In the genomic region with DNA sequence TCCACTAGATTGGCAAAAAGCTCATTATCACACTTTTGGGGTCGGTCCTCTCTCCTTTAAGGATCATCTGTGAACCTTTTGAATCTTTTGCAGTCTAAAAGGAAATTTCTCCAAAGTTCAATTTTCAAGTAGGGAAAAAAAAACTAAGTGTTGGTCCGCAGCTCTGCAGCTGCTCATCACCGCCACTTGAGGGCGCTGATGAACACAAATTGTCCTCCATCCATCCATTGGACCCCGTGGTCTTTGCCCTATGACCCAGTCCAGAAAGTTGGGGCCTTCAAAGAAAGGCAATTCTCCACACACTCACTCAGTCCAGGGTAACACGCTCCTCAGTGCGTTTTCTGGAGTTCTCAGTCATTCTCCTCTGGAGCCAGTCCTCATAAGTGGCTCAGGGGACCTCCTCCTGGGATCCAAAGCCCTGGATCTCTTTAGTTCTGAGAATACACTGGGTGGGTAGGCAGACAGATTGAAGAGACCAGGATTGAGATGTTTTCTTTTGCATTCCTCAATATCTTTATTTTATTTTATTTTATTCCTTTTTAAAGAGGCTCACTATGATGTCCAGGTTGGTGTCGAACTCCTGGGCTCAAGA, we compare ENCODE assay signal across 1 cellular context.
TF ChIP-seq lines count a peak whose summit lies in the region.

No MANE protein-coding gene starts in this region.

TF ChIP-seq in K562, 482 proteins besides CTCF, POLR2A, EP300 and RAD21 (continued from another document):
- TF ChIP-seq, protein P1, sequence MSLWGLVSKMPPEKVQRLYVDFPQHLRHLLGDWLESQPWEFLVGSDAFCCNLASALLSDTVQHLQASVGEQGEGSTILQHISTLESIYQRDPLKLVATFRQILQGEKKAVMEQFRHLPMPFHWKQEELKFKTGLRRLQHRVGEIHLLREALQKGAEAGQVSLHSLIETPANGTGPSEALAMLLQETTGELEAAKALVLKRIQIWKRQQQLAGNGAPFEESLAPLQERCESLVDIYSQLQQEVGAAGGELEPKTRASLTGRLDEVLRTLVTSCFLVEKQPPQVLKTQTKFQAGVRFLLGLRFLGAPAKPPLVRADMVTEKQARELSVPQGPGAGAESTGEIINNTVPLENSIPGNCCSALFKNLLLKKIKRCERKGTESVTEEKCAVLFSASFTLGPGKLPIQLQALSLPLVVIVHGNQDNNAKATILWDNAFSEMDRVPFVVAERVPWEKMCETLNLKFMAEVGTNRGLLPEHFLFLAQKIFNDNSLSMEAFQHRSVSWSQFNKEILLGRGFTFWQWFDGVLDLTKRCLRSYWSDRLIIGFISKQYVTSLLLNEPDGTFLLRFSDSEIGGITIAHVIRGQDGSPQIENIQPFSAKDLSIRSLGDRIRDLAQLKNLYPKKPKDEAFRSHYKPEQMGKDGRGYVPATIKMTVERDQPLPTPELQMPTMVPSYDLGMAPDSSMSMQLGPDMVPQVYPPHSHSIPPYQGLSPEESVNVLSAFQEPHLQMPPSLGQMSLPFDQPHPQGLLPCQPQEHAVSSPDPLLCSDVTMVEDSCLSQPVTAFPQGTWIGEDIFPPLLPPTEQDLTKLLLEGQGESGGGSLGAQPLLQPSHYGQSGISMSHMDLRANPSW (CRISPR knock-in tag; IDR thresholded peaks at IDR 0.05) = no peak
- TF ChIP-seq LEF1 (IDR thresholded peaks at IDR 0.05) (no peak), MIER1 (IDR thresholded peaks at IDR 0.05; ENCODE audit: low read depth) (no peak)
- TF ChIP-seq, protein P2, sequence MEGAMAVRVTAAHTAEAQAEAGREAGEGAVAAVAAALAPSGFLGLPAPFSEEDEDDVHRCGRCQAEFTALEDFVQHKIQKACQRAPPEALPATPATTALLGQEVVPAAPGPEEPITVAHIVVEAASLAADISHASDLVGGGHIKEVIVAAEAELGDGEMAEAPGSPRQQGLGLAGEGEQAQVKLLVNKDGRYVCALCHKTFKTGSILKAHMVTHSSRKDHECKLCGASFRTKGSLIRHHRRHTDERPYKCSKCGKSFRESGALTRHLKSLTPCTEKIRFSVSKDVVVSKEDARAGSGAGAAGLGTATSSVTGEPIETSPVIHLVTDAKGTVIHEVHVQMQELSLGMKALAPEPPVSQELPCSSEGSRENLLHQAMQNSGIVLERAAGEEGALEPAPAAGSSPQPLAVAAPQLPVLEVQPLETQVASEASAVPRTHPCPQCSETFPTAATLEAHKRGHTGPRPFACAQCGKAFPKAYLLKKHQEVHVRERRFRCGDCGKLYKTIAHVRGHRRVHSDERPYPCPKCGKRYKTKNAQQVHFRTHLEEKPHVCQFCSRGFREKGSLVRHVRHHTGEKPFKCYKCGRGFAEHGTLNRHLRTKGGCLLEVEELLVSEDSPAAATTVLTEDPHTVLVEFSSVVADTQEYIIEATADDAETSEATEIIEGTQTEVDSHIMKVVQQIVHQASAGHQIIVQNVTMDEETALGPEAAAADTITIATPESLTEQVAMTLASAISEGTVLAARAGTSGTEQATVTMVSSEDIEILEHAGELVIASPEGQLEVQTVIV (CRISPR knock-in tag; IDR thresholded peaks at IDR 0.05; ENCODE audit: borderline replicate concordance) = no peak
- TF ChIP-seq, protein P3, sequence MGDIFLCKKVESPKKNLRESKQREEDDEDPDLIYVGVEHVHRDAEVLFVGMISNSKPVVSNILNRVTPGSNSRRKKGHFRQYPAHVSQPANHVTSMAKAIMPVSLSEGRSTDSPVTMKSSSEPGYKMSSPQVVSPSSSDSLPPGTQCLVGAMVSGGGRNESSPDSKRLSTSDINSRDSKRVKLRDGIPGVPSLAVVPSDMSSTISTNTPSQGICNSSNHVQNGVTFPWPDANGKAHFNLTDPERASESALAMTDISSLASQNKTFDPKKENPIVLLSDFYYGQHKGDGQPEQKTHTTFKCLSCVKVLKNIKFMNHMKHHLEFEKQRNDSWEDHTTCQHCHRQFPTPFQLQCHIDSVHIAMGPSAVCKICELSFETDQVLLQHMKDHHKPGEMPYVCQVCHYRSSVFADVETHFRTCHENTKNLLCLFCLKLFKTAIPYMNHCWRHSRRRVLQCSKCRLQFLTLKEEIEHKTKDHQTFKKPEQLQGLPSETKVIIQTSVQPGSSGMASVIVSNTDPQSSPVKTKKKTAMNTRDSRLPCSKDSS (IDR thresholded peaks at IDR 0.05; ENCODE audit: low read depth, partially characterized antibody) = no peak
